16 cellular contexts compared by ENCODE assay signal in genomic region chr1:212677136-212677535, GRCh38. TPM values are rescaled to one million over a fixed set of nuclear protein-coding genes. Genes with fewer than 3 reads are reported as not detected.
DNase-seq lines count a peak whose midpoint lies in the region; ATAC-seq and TF ChIP-seq lines count a peak whose summit lies in the region.
"Had no signal": no experiment of that assay in that cellular context is flagged by ENCODE, and none has a peak within 500 bp of the region (broad histone marks: within the 10 kb centered on the region; RNA-seq: fewer than 3 reads in every experiment).

No MANE protein-coding gene starts in this region.

- peaks cover 2% of the 10 kb centered on the region for H3K27me3 Mint-ChIP-seq in activated CD4-positive, alpha-beta T cell treated with anti-CD3 and anti-CD28 coated beads, Interleukin-2, amount 10 ng/mL, durations not matched to agents 24 days and 14 days
- no peaks in the 10 kb centered on the region for H3K27me3 Mint-ChIP-seq in dendritic cell treated with granulocyte-macrophage colony-stimulating factor and Interleukin-4, amounts not matched to agents 40 ng/mL and 50 ng/mL, for 4 days
- H3K27me3 Mint-ChIP-seq: CD4-positive, alpha-beta memory T cell had no signal

- H3K9me3 Mint-ChIP-seq in activated CD4-positive, alpha-beta T cell treated with anti-CD3 and anti-CD28 coated beads, Interleukin-2, amount 10 ng/mL, durations not matched to agents 24 days and 14 days, result no peaks in the 10 kb centered on the region
- H3K9me3 Mint-ChIP-seq in dendritic cell treated with granulocyte-macrophage colony-stimulating factor and Interleukin-4, amounts not matched to agents 40 ng/mL and 50 ng/mL, for 4 days, result no peaks in the 10 kb centered on the region
- H3K9me3 Mint-ChIP-seq: CD4-positive, alpha-beta memory T cell had no signal

- no peaks in the 10 kb centered on the region for H3K36me3 Mint-ChIP-seq in activated CD4-positive, alpha-beta T cell treated with anti-CD3 and anti-CD28 coated beads, Interleukin-2, amount 10 ng/mL, durations not matched to agents 24 days and 14 days (ENCODE audit: low read depth)
- H3K36me3 Mint-ChIP-seq in dendritic cell treated with granulocyte-macrophage colony-stimulating factor and Interleukin-4, amounts not matched to agents 40 ng/mL and 50 ng/mL, for 4 days (ENCODE audit: low read depth), result no peaks in the 10 kb centered on the region
- H3K36me3 Mint-ChIP-seq: CD4-positive, alpha-beta memory T cell had no signal

- no peak overlapping the region for H3K4me3 Mint-ChIP-seq in activated CD4-positive, alpha-beta T cell treated with anti-CD3 and anti-CD28 coated beads, Interleukin-2, amount 10 ng/mL, durations not matched to agents 24 days and 14 days
- peak overlapping the region; percentile 62 for H3K4me3 Mint-ChIP-seq in dendritic cell treated with granulocyte-macrophage colony-stimulating factor and Interleukin-4, amounts not matched to agents 40 ng/mL and 50 ng/mL, for 4 days
- H3K4me3 Mint-ChIP-seq: CD4-positive, alpha-beta memory T cell had no signal

- no peak for ATAC-seq in GM21515 (IDR thresholded peaks at IDR 0.05; ENCODE audit: unreplicated experiment)
- ATAC-seq in GM18517 (IDR thresholded peaks at IDR 0.05; ENCODE audit: unreplicated experiment), result no peak
- ATAC-seq in HG02588 (IDR thresholded peaks at IDR 0.05; ENCODE audit: unreplicated experiment), result no peak

- peak overlapping the region; percentile 77 for H3K27ac Mint-ChIP-seq in activated CD4-positive, alpha-beta T cell treated with anti-CD3 and anti-CD28 coated beads, Interleukin-2, amount 10 ng/mL, durations not matched to agents 24 days and 14 days
- peak overlapping the region; percentile 86 for H3K27ac Mint-ChIP-seq in dendritic cell treated with granulocyte-macrophage colony-stimulating factor and Interleukin-4, amounts not matched to agents 40 ng/mL and 50 ng/mL, for 4 days
- H3K27ac Mint-ChIP-seq: CD4-positive, alpha-beta memory T cell had no signal

- DNase-seq in activated CD4-positive, alpha-beta T cell treated with anti-CD3 and anti-CD28 coated beads, Interleukin-2, amount 10 ng/mL, durations not matched to agents 24 days and 14 days, result no peak
- DNase-seq in activated CD4-positive, alpha-beta T cell treated with anti-CD3 and anti-CD28 coated beads, Interleukin-2, amount 50 U/mL, for 1 hour, result no peak
- DNase-seq in GM12864 (ENCODE audit: low read depth) (no peak), NCI-H82 treated with DMSO at 0.1 percent for 48 hours (lab: John Stamatoyannopoulos, UW; ENCODE audit: unreplicated experiment) (peak; percentile 78)
- DNase-seq: 8988T; Calu3; CD4-positive, alpha-beta memory T cell; DMS53; NCI-H1436; NCI-H2029 treated with DMSO at 0.1 percent for 48 hours; NCI-H510A treated with DMSO at 0.1 percent for 48 hours; SHP77 had no signal

- H3K4me3 ChIP-seq in GM12864 (ENCODE audit: low read depth, low read length), result no peak overlapping the region

- intact Hi-C loops in activated CD4-positive, alpha-beta T cell treated with anti-CD3 and anti-CD28 coated beads, Interleukin-2, amount 10 ng/mL, durations not matched to agents 24 days and 14 days (cut with micrococcal nuclease), result no loop called here
- intact Hi-C loops in dendritic cell treated with granulocyte-macrophage colony-stimulating factor and Interleukin-4, amounts not matched to agents 40 ng/mL and 50 ng/mL, for 4 days (cut with micrococcal nuclease), result no loop called here

- peak; percentile 9 for TF ChIP-seq CTCF in GM12864 (IDR thresholded peaks at IDR 0.05; ENCODE audit: low read depth, low read length, missing control alignments)

- peaks cover 39% of the 10 kb centered on the region for H3K4me1 Mint-ChIP-seq in activated CD4-positive, alpha-beta T cell treated with anti-CD3 and anti-CD28 coated beads, Interleukin-2, amount 10 ng/mL, durations not matched to agents 24 days and 14 days
- H3K4me1 Mint-ChIP-seq in dendritic cell treated with granulocyte-macrophage colony-stimulating factor and Interleukin-4, amounts not matched to agents 40 ng/mL and 50 ng/mL, for 4 days (ENCODE audit: low read depth), result peaks cover 66% of the 10 kb centered on the region

RNA-seq across cellular contexts. Expression of gene BATF3, which starts 22.5 kb away (rescaled TPM):
- 100.0 and 100 TPM in 2 replicates for total RNA-seq in activated CD4-positive, alpha-beta T cell treated with anti-CD3 and anti-CD28 coated beads, Interleukin-2, amount 10 ng/mL, durations not matched to agents 24 days and 14 days
